1 cellular context compared by ENCODE assay signal in the genomic region with DNA sequence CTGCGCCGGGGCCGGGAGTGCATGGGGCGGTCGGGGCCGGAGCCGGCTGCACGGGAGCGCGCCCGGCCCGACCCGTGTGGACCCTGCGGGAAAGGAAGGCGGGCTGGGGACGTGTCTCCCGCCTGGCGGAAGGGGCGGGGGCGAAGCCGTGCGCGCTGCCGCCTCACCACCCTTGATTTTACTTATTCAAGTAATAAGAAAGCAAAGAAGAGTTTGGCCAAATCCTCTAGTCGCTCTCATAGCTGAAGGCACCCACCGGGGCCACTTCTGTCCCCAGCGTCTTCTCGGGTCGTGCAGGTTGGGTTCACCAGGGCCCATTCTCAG.
TF ChIP-seq lines count a peak whose summit lies in the region.

No MANE protein-coding gene starts in this region.

TF ChIP-seq in HepG2, 621 proteins besides CTCF, POLR2A, EP300 and RAD21 (continued from another document):
- TF ChIP-seq, protein P1, sequence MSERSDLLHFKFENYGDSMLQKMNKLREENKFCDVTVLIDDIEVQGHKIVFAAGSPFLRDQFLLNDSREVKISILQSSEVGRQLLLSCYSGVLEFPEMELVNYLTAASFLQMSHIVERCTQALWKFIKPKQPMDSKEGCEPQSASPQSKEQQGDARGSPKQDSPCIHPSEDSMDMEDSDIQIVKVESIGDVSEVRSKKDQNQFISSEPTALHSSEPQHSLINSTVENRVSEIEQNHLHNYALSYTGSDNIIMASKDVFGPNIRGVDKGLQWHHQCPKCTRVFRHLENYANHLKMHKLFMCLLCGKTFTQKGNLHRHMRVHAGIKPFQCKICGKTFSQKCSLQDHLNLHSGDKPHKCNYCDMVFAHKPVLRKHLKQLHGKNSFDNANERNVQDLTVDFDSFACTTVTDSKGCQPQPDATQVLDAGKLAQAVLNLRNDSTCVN (CRISPR knock-in tag; IDR thresholded peaks at IDR 0.05; ENCODE audit: borderline replicate concordance), result no peak
- no peak for TF ChIP-seq ZNF737 (CRISPR knock-in tag; IDR thresholded peaks at IDR 0.05; ENCODE audit: borderline replicate concordance)
- peak; percentile 12; the same call in 1 of the 2 replicates for TF ChIP-seq ETV5 (CRISPR knock-in tag; IDR thresholded peaks at IDR 0.05; ENCODE audit: borderline replicate concordance)
- no peak for TF ChIP-seq ZNF616 (CRISPR knock-in tag; IDR thresholded peaks at IDR 0.05; ENCODE audit: low read depth)
- TF ChIP-seq TARDBP (CRISPR knock-in tag; IDR thresholded peaks at IDR 0.05), result no peak
- TF ChIP-seq TGIF2 (CRISPR knock-in tag; IDR thresholded peaks at IDR 0.05), result peak; percentile 33; the same call in 1 of the 2 replicates
- TF ChIP-seq, protein P2, sequence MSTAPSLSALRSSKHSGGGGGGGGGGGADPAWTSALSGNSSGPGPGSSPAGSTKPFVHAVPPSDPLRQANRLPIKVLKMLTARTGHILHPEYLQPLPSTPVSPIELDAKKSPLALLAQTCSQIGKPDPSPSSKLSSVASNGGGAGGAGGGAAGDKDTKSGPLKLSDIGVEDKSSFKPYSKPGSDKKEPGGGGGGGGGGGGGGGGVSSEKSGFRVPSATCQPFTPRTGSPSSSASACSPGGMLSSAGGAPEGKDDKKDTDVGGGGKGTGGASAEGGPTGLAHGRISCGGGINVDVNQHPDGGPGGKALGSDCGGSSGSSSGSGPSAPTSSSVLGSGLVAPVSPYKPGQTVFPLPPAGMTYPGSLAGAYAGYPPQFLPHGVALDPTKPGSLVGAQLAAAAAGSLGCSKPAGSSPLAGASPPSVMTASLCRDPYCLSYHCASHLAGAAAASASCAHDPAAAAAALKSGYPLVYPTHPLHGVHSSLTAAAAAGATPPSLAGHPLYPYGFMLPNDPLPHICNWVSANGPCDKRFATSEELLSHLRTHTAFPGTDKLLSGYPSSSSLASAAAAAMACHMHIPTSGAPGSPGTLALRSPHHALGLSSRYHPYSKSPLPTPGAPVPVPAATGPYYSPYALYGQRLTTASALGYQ (CRISPR knock-in tag; IDR thresholded peaks at IDR 0.05), result peak; percentile 8; the same call in 1 of the 2 replicates
- no peak for TF ChIP-seq HNRNPUL1 (IDR thresholded peaks at IDR 0.05; ENCODE audit: low read depth, low read length)
- TF ChIP-seq TMF1 (CRISPR knock-in tag; IDR thresholded peaks at IDR 0.05; ENCODE audit: low read depth), result no peak
- TF ChIP-seq, protein P3, sequence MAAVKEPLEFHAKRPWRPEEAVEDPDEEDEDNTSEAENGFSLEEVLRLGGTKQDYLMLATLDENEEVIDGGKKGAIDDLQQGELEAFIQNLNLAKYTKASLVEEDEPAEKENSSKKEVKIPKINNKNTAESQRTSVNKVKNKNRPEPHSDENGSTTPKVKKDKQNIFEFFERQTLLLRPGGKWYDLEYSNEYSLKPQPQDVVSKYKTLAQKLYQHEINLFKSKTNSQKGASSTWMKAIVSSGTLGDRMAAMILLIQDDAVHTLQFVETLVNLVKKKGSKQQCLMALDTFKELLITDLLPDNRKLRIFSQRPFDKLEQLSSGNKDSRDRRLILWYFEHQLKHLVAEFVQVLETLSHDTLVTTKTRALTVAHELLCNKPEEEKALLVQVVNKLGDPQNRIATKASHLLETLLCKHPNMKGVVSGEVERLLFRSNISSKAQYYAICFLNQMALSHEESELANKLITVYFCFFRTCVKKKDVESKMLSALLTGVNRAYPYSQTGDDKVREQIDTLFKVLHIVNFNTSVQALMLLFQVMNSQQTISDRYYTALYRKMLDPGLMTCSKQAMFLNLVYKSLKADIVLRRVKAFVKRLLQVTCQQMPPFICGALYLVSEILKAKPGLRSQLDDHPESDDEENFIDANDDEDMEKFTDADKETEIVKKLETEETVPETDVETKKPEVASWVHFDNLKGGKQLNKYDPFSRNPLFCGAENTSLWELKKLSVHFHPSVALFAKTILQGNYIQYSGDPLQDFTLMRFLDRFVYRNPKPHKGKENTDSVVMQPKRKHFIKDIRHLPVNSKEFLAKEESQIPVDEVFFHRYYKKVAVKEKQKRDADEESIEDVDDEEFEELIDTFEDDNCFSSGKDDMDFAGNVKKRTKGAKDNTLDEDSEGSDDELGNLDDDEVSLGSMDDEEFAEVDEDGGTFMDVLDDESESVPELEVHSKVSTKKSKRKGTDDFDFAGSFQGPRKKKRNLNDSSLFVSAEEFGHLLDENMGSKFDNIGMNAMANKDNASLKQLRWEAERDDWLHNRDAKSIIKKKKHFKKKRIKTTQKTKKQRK (IDR thresholded peaks at IDR 0.05; ENCODE audit: low read length), result no peak
- TF ChIP-seq SP1 (IDR thresholded peaks at IDR 0.05), result no peak
- TF ChIP-seq SP1 (CRISPR knock-in tag; IDR thresholded peaks at IDR 0.05), result no peak
- TF ChIP-seq DNMT3B (CRISPR knock-in tag; conservative IDR thresholded peaks at IDR 0.05), result no peak
- TF ChIP-seq, protein P4, sequence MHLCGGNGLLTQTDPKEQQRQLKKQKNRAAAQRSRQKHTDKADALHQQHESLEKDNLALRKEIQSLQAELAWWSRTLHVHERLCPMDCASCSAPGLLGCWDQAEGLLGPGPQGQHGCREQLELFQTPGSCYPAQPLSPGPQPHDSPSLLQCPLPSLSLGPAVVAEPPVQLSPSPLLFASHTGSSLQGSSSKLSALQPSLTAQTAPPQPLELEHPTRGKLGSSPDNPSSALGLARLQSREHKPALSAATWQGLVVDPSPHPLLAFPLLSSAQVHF (CRISPR knock-in tag; IDR thresholded peaks at IDR 0.05), result no peak
- TF ChIP-seq ZBTB1 (CRISPR knock-in tag; IDR thresholded peaks at IDR 0.05; ENCODE audit: borderline replicate concordance), result no peak
- TF ChIP-seq TBX3 (IDR thresholded peaks at IDR 0.05; ENCODE audit: borderline replicate concordance), result no peak
- TF ChIP-seq, protein P5, sequence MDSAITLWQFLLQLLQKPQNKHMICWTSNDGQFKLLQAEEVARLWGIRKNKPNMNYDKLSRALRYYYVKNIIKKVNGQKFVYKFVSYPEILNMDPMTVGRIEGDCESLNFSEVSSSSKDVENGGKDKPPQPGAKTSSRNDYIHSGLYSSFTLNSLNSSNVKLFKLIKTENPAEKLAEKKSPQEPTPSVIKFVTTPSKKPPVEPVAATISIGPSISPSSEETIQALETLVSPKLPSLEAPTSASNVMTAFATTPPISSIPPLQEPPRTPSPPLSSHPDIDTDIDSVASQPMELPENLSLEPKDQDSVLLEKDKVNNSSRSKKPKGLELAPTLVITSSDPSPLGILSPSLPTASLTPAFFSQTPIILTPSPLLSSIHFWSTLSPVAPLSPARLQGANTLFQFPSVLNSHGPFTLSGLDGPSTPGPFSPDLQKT (CRISPR knock-in tag; IDR thresholded peaks at IDR 0.05; ENCODE audit: borderline replicate concordance), result no peak
- TF ChIP-seq, protein P6, sequence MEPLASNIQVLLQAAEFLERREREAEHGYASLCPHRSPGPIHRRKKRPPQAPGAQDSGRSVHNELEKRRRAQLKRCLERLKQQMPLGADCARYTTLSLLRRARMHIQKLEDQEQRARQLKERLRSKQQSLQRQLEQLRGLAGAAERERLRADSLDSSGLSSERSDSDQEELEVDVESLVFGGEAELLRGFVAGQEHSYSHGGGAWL (CRISPR knock-in tag; IDR thresholded peaks at IDR 0.05), result no peak
- TF ChIP-seq ZBTB8A (CRISPR knock-in tag; IDR thresholded peaks at IDR 0.05; ENCODE audit: borderline replicate concordance, low read depth), result no peak
- TF ChIP-seq ZNF138 (CRISPR knock-in tag; IDR thresholded peaks at IDR 0.05; ENCODE audit: low read depth), result no peak
- no peak for TF ChIP-seq ATAD3A (CRISPR knock-in tag; IDR thresholded peaks at IDR 0.05)
- TF ChIP-seq, protein P7, sequence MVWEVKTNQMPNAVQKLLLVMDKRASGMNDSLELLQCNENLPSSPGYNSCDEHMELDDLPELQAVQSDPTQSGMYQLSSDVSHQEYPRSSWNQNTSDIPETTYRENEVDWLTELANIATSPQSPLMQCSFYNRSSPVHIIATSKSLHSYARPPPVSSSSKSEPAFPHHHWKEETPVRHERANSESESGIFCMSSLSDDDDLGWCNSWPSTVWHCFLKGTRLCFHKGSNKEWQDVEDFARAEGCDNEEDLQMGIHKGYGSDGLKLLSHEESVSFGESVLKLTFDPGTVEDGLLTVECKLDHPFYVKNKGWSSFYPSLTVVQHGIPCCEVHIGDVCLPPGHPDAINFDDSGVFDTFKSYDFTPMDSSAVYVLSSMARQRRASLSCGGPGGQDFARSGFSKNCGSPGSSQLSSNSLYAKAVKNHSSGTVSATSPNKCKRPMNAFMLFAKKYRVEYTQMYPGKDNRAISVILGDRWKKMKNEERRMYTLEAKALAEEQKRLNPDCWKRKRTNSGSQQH (CRISPR knock-in tag; IDR thresholded peaks at IDR 0.05; ENCODE audit: low read depth), result peak; percentile 53; the same call in 1 of the 2 replicates
- TF ChIP-seq MED13 (CRISPR knock-in tag; IDR thresholded peaks at IDR 0.05), result 0 out of 2 replicates have a peak, but pooled peaks have one; percentile 4
